In the genomic region with DNA sequence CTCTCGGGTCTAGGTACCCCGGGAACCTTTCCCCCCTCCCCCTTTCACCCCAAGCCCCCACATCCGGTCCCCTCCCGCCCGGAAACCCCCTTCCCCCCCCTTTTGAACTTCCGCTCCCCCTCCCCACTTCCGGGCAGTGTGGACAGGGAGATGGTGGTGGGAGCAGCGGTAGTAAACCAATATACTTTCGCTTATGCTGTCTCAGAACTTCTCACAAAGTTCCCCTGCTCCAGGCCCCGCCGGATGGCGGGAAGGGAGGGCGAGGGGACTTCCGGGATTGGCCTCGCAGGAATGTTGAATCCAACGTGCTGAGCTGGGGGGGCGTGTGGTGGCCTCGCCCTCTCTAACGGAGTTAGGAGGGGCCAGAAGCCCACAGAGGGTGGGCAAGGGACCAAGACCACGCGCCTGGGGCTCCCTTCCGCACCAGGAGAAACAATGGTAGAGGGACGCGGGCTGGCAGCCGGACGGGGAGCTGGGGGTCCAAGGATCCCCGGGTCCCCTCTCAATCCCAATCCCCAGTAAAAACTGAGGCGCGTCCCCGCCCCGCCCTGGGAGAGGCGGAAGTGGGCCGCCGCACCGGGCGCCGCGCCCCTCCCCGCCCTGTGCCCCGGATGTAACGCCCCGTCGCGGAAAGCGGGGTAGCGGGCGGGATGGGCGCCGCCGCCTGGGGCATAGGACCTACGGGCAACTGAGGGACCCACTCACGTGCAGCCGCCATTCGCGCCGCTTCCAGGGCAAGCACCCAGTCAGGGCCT, we compare ENCODE assay signal across 8 cellular contexts. TPM values are rescaled to one million over a fixed set of nuclear protein-coding genes. Genes with fewer than 3 reads are reported as not detected.
DNase-seq lines count a peak whose midpoint lies in the region; ATAC-seq and TF ChIP-seq lines count a peak whose summit lies in the region.

No MANE protein-coding gene starts in this region.

- TF ChIP-seq CTCF in fibroblast of villous mesenchyme (IDR thresholded peaks at IDR 0.05; ENCODE audit: insufficient read depth, low read depth, low read length) (no peak), neutrophil (IDR thresholded peaks at IDR 0.05) (no peak), uterus (IDR thresholded peaks at IDR 0.05) (no peak)

- peak; percentile 22 for ATAC-seq in HG02571 (IDR thresholded peaks at IDR 0.05; ENCODE audit: unreplicated experiment)

- DNase-seq in COLO668 (lab: John Stamatoyannopoulos, UW; ENCODE audit: unreplicated experiment) (peak; percentile 51), RPMI8226 (peak; percentile 51), activated gamma-delta T cell treated with Interleukin-2 at 50 U/mL for 16 hours (peak; percentile 69), fibroblast of villous mesenchyme (ENCODE audit: low read depth) (peak; percentile 69), uterus (peak; percentile 57 to 71), COLO829 (ENCODE audit: low spot score) (no peak)

- H3K36me3 ChIP-seq in neutrophil, result peaks cover 32% of the 10 kb centered on the region
- H3K36me3 ChIP-seq in uterus, result no peaks in the 10 kb centered on the region

- peaks cover 71 to 82% of the 10 kb centered on the region in 2 experiments for H3K4me1 ChIP-seq in neutrophil (ENCODE audit: control insufficient read depth in 1 of 2, insufficient read depth in 1 of 2, low read depth in 1 of 2, low read length in 1 of 2)
- H3K4me1 ChIP-seq in uterus, result peaks cover 12 to 17% of the 10 kb centered on the region in 2 donors

- TF ChIP-seq POLR2A in uterus (IDR thresholded peaks at IDR 0.05), result peak in 1 of 2 donors; percentile 5

- intact Hi-C loops in uterus (cut with DNase I; ENCODE audit: low total_unique reads), result no loop called here

- H3K9me3 ChIP-seq in neutrophil (no peaks in the 10 kb centered on the region), uterus (no peaks in the 10 kb centered on the region)

- peak overlapping the region; percentile 96 for H3K27ac ChIP-seq in neutrophil
- peak overlapping the region; percentile 93 to 98 for H3K27ac ChIP-seq in uterus

- H3K27me3 ChIP-seq in neutrophil (no peaks in the 10 kb centered on the region), uterus (no peaks in the 10 kb centered on the region)

- H3K4me3 ChIP-seq in fibroblast of villous mesenchyme (ENCODE audit: low read depth, low read length) (peak overlapping the region; percentile 98), neutrophil (ENCODE audit: low read depth in 1 of 2, low read length in 1 of 2) (peak overlapping the region; percentile 99), uterus (peak overlapping the region; percentile 82 to 97)

RNA-seq across cellular contexts. Expression of a gene that starts 0.7 kb away (rescaled TPM):
- total RNA-seq in fibroblast of villous mesenchyme, result 581 and 784 TPM in 2 replicates
- total RNA-seq in uterus, result 100 to 1,000 TPM; 170 to 396 (median 304) TPM

RNA-seq across cellular contexts. Expression of a gene that starts 3.3 kb away (rescaled TPM):
- 2.6 and 7.4 TPM in 2 replicates for total RNA-seq in fibroblast of villous mesenchyme
- total RNA-seq in uterus, result 1 to 10 TPM in 3 of 4 donors, not detected in 1; 2.8 to 3.7 (median 3.6) TPM

RNA-seq across cellular contexts. Expression of a gene that starts 7.5 kb away (rescaled TPM):
- total RNA-seq in fibroblast of villous mesenchyme (26.4 and 34.5 TPM in 2 replicates), uterus (100 to 1,000 TPM in 1 of 4 donors, 10 to 100 TPM in 3; 14.8 to 100 (median 53.1) TPM)

RNA-seq across cellular contexts. Expression of a gene that starts 7.7 kb away (rescaled TPM):
- total RNA-seq in fibroblast of villous mesenchyme (51.8 and 64.7 TPM in 2 replicates), uterus (10 to 100 TPM in 3 of 4 donors, 1 to 10 TPM in 1; 9.5 to 58.2 (median 42.9) TPM)

RNA-seq across cellular contexts. Expression of a gene that starts 15.5 kb away (rescaled TPM):
- total RNA-seq in fibroblast of villous mesenchyme (not detected in 2 replicates), uterus (not detected)
